ENCODE assay signal across 10 cellular contexts in genomic region chr1:8554956-8555534, GRCh38.
DNase-seq lines count a peak whose midpoint lies in the region; ATAC-seq lines count a peak whose summit lies in the region.
"Had no signal": no experiment of that assay in that cellular context is flagged by ENCODE, and none has a peak within 500 bp of the region (broad histone marks: within the 10 kb centered on the region; RNA-seq: fewer than 3 reads in every experiment).

No MANE protein-coding gene starts in this region.

- H3K9me3 ChIP-seq in HUES6 (ENCODE audit: control insufficient read depth, insufficient read depth, low read depth, low read length) (no peaks in the 10 kb centered on the region), adipocyte (ENCODE audit: control insufficient read depth, low read length) (no peaks in the 10 kb centered on the region)
- H3K9me3 ChIP-seq: ascending aorta had no signal

- H3K36me3 ChIP-seq in HUES6 (ENCODE audit: control insufficient read depth, insufficient read depth, low read length) (peaks cover 26% of the 10 kb centered on the region), adipocyte (ENCODE audit: control insufficient read depth, insufficient read depth, low read length, severe bottlenecking) (peaks cover 9% of the 10 kb centered on the region)
- H3K36me3 ChIP-seq: ascending aorta had no signal

- H3K4me3 ChIP-seq in HUES6 (ENCODE audit: low read depth, low read length) (no peak overlapping the region), adipocyte (ENCODE audit: low read length) (no peak overlapping the region)
- H3K4me3 ChIP-seq: ascending aorta had no signal

- 0 out of 2 replicates have a peak overlapping the region, but pooled peaks have one; percentile 43 for H3K27ac ChIP-seq in HUES6 (ENCODE audit: low read depth, low read length)
- H3K27ac ChIP-seq: ascending aorta had no signal

- peak; percentile 5 for DNase-seq in AG08396 (ENCODE audit: low spot score)
- DNase-seq in adipocyte (ENCODE audit: low read depth), result peak; percentile 20
- DNase-seq in kidney glomerular epithelial cell (lab: John Stamatoyannopoulos, UW), result peak; percentile 24
- no peak for DNase-seq in germinal center (ENCODE audit: low spot score)
- DNase-seq: NCI-H774 had no signal

- H3K4me1 ChIP-seq in HUES6 (ENCODE audit: control insufficient read depth, insufficient read depth, low read length), result peaks cover 11% of the 10 kb centered on the region
- peaks cover 6% of the 10 kb centered on the region for H3K4me1 ChIP-seq in adipocyte (ENCODE audit: control insufficient read depth, insufficient read depth, low read length)
- H3K4me1 ChIP-seq: ascending aorta had no signal

- H3K9ac ChIP-seq in HUES6 (ENCODE audit: low read length) (no peak overlapping the region), adipocyte (ENCODE audit: low read length) (no peak overlapping the region)

- no peak for ATAC-seq in GM21619 (IDR thresholded peaks at IDR 0.05; ENCODE audit: unreplicated experiment)
- no peak for ATAC-seq in GM21367 (IDR thresholded peaks at IDR 0.05; ENCODE audit: unreplicated experiment)
- ATAC-seq in HG02798 (IDR thresholded peaks at IDR 0.05; ENCODE audit: poor library complexity, unreplicated experiment), result no peak

- H3K27me3 ChIP-seq in HUES6 (ENCODE audit: control insufficient read depth, insufficient read depth, low read length), result no peaks in the 10 kb centered on the region
- no peaks in the 10 kb centered on the region for H3K27me3 ChIP-seq in adipocyte (replicated peaks; ENCODE audit: control insufficient read depth, insufficient read depth, low read length)
- H3K27me3 ChIP-seq: ascending aorta had no signal
